ENCODE assay signal across 10 cellular contexts in genomic region chr2:111011218-111011617, GRCh38.
"Had no signal": no experiment of that assay in that cellular context is flagged by ENCODE, and none has a peak within 500 bp of the region (broad histone marks: within the 10 kb centered on the region; RNA-seq: fewer than 3 reads in every experiment).

No MANE protein-coding gene starts in this region.

- FAIRE-seq: H1, H54 had no signal

- H3K36me3 ChIP-seq: HAP-1 had no signal

- H3K9me3 ChIP-seq: HAP-1 had no signal

- H2AFZ ChIP-seq: GM23248 had no signal

- H3K4me3 ChIP-seq: GM23248, HAP-1 had no signal

- H3K4me1 ChIP-seq: HAP-1 had no signal

- H3K27ac Mint-ChIP-seq: H9, HFFc6 had no signal

- H3K9ac ChIP-seq: GM23248 had no signal

- H3K4me1 Mint-ChIP-seq: H9 had no signal

- ATAC-seq: HCT116 had no signal

- DNase-seq: GM23248, GOT3, H7, H9, HCEC 1CT, HFFc6 had no signal

- H3K27ac ChIP-seq: GM23248 had no signal

- H3K4me3 Mint-ChIP-seq: H9, HFFc6 had no signal
